Comparison of ENCODE assay signal across 9 cellular contexts in the genomic region with DNA sequence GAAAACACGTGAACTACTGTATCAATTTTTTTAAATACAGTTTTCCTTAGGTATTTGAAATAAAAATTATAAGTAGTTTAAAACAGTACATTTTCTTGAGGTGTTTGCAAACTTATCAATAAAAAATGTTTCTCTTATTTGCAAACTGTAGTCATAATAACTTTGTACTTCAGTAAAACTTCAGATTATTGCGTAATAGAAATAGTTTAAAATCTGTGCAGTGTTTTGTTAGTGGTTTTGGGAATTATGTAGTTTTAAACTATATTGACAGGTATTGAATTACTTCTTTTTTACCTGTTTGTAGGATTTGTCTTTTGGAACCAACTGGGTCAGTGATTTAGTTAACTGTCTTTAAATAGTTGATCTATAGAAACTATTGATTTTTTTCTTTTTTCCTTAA.
"Had no signal": no experiment of that assay in that cellular context is flagged by ENCODE, and none has a peak within 500 bp of the region (broad histone marks: within the 10 kb centered on the region; RNA-seq: fewer than 3 reads in every experiment).

No MANE protein-coding gene starts in this region.

- H3K4me3 ChIP-seq: GM23248, K562 had no signal

- DNase-seq: GM23248, GOT3, H9, HCEC 1CT, Kasumi-1, KG1 had no signal

- H3K9ac ChIP-seq: GM23248 had no signal

- FAIRE-seq: H54, HTR-8/SVneo, K562 had no signal

- H3K27ac ChIP-seq: GM23248 had no signal

- H2AFZ ChIP-seq: GM23248 had no signal

- ATAC-seq: K562 had no signal
